In the genomic region with DNA sequence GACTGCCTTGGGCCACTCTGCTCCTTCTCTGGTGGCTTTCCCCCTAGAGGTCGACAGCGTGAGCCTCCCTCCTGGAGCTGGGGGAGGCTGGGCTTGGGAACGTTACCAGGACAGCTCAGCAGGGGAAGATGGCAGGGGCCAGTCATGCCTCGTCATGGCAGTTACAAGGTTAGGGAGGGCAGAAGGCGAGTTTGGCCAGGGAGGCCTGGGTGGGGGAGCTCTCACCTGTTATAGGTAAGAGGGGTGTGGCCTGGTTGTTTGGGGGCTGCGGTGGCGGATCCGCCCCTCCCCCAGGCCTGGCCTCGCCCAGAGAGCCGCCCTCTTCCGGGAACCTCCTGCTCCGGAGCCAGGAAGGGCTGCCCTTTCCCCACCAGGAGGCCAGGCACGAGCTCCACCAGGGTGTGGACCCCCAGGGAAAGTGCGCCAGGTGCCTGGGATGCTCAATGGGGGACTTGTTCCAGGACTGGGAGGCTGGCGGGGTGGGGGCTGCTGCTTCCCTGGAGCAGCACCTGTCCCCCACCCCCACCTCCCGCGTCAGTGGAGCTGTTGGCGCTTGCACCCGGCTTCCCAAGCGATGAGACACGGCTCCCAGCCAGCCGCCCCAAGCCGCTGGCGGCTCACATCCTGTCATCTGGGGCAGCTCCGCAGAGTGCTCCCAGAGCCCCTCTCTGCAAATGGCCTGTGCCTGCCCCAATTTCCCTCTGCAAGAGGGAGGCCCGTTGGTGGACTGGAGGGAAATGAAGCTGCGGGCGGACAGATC, we compare ENCODE assay signal across 8 cellular contexts. TPM values are rescaled to one million over a fixed set of nuclear protein-coding genes. Genes with fewer than 3 reads are reported as not detected.
DNase-seq lines count a peak whose midpoint lies in the region; ATAC-seq and TF ChIP-seq lines count a peak whose summit lies in the region.

No MANE protein-coding gene starts in this region.

- H3K4me3 Mint-ChIP-seq in T-helper 17 cell: peak overlapping the region; percentile 43
- no peak overlapping the region for H3K4me3 Mint-ChIP-seq in activated T-helper 1 cell treated with anti-CD3 and anti-CD28 coated beads, Interleukin-12 subunit alpha, Interleukin-12 subunit beta, Interleukin-2, Interleukin-4 antibody, amounts not matched to agents 30 ng/mL and 10 ng/mL and 1 ng/mL, durations not matched to agents 14 hours and 24 hours and 36 hours

- H3K4me1 ChIP-seq in right cardiac atrium (ENCODE audit: control insufficient read depth, insufficient read depth, low read length): no peaks in the 10 kb centered on the region

- H3K27ac ChIP-seq in right cardiac atrium (ENCODE audit: low read length): no peak overlapping the region

- H3K4me3 ChIP-seq in right cardiac atrium (ENCODE audit: low read length): no peak overlapping the region

- peak; percentile 27 for DNase-seq in HCEC 1CT
- DNase-seq in T-helper 17 cell: no peak
- peak in 2 of 3 donors; percentile 37 to 75 for DNase-seq in right cardiac atrium
- peak; percentile 36 for DNase-seq in retina
- no peak for DNase-seq in occipital lobe (lab: John Stamatoyannopoulos, UW)
- DNase-seq in activated CD4-positive, alpha-beta T cell treated with anti-CD3 and anti-CD28 coated beads for 48 hours: no peak
- DNase-seq in activated T-helper 1 cell treated with anti-CD3 and anti-CD28 coated beads, Interleukin-12 subunit alpha, Interleukin-12 subunit beta, Interleukin-2, Interleukin-4 antibody, amounts not matched to agents 30 ng/mL and 10 ng/mL and 1 ng/mL, durations not matched to agents 14 hours and 24 hours and 36 hours (ENCODE audit: low spot score): no peak
- DNase-seq in erythroblast (lab: John Stamatoyannopoulos, UW): no peak

- H3K9me3 Mint-ChIP-seq in activated T-helper 1 cell treated with anti-CD3 and anti-CD28 coated beads, Interleukin-12 subunit alpha, Interleukin-12 subunit beta, Interleukin-2, Interleukin-4 antibody, amounts not matched to agents 30 ng/mL and 10 ng/mL and 1 ng/mL, durations not matched to agents 14 hours and 24 hours and 36 hours: no peaks in the 10 kb centered on the region

- intact Hi-C loops in right cardiac atrium (cut with DNase I): loop anchor here in 2 of 4 donors (5.0 to 10.0 kb wide), 4 partner anchors 78 to 145 kb away; no protein-coding TSS in a partner anchor
- intact Hi-C loops in activated T-helper 1 cell treated with anti-CD3 and anti-CD28 coated beads, Interleukin-12 subunit alpha, Interleukin-12 subunit beta, Interleukin-2, Interleukin-4 antibody, amounts not matched to agents 30 ng/mL and 10 ng/mL and 1 ng/mL, durations not matched to agents 14 hours and 24 hours and 36 hours (cut with micrococcal nuclease): no loop called here

- H3K27ac Mint-ChIP-seq in T-helper 17 cell: no peak overlapping the region
- H3K27ac Mint-ChIP-seq in activated T-helper 1 cell treated with anti-CD3 and anti-CD28 coated beads, Interleukin-12 subunit alpha, Interleukin-12 subunit beta, Interleukin-2, Interleukin-4 antibody, amounts not matched to agents 30 ng/mL and 10 ng/mL and 1 ng/mL, durations not matched to agents 14 hours and 24 hours and 36 hours: no peak overlapping the region

- H3K27me3 ChIP-seq in right cardiac atrium (ENCODE audit: control insufficient read depth, insufficient read depth): no peaks in the 10 kb centered on the region

- 8% methylated on average over 28 of the region's 28 CpGs for WGBS in right cardiac atrium

- H3K36me3 Mint-ChIP-seq in T-helper 17 cell (ENCODE audit: low read depth): no peaks in the 10 kb centered on the region
- no peaks in the 10 kb centered on the region for H3K36me3 Mint-ChIP-seq in activated T-helper 1 cell treated with anti-CD3 and anti-CD28 coated beads, Interleukin-12 subunit alpha, Interleukin-12 subunit beta, Interleukin-2, Interleukin-4 antibody, amounts not matched to agents 30 ng/mL and 10 ng/mL and 1 ng/mL, durations not matched to agents 14 hours and 24 hours and 36 hours (ENCODE audit: low read depth)

- H3K4me1 Mint-ChIP-seq in T-helper 17 cell: peaks cover 2% of the 10 kb centered on the region
- H3K4me1 Mint-ChIP-seq in activated T-helper 1 cell treated with anti-CD3 and anti-CD28 coated beads, Interleukin-12 subunit alpha, Interleukin-12 subunit beta, Interleukin-2, Interleukin-4 antibody, amounts not matched to agents 30 ng/mL and 10 ng/mL and 1 ng/mL, durations not matched to agents 14 hours and 24 hours and 36 hours (ENCODE audit: low read depth): no peaks in the 10 kb centered on the region

- peaks cover 38% of the 10 kb centered on the region for H3K27me3 Mint-ChIP-seq in T-helper 17 cell
- peaks cover 11% of the 10 kb centered on the region for H3K27me3 Mint-ChIP-seq in activated T-helper 1 cell treated with anti-CD3 and anti-CD28 coated beads, Interleukin-12 subunit alpha, Interleukin-12 subunit beta, Interleukin-2, Interleukin-4 antibody, amounts not matched to agents 30 ng/mL and 10 ng/mL and 1 ng/mL, durations not matched to agents 14 hours and 24 hours and 36 hours (ENCODE audit: insufficient read depth)

- no peaks in the 10 kb centered on the region for H3K9me3 ChIP-seq in T-helper 17 cell (ENCODE audit: control insufficient read depth, low read length, poor library complexity, severe bottlenecking)
- no peaks in the 10 kb centered on the region for H3K9me3 ChIP-seq in right cardiac atrium (ENCODE audit: control insufficient read depth, low read length)

- no peak for ATAC-seq in T-helper 17 cell
- ATAC-seq in right cardiac atrium: peak; percentile 42 to 68

- TF ChIP-seq POLR2A in erythroblast (IDR thresholded peaks at IDR 0.05; ENCODE audit: low read length): no peak

RNA-seq across cellular contexts. Expression of a gene that starts 23.6 kb away (rescaled TPM):
- not detected for total RNA-seq in T-helper 17 cell
- under 1 TPM in 2 of 4 donors, not detected in 2; 0.03 to 0.22 TPM for total RNA-seq in right cardiac atrium
- 0.02 TPM for polyA plus RNA-seq in right cardiac atrium
- 0.16 TPM for total RNA-seq in occipital lobe
- total RNA-seq in activated T-helper 1 cell treated with anti-CD3 and anti-CD28 coated beads, Interleukin-12 subunit alpha, Interleukin-12 subunit beta, Interleukin-2, Interleukin-4 antibody, amounts not matched to agents 30 ng/mL and 10 ng/mL and 1 ng/mL, durations not matched to agents 14 hours and 24 hours and 36 hours: not detected in 2 replicates

Comparison
In these comparisons a context has a peak if more than half of its experiments do, and no peak if none do; other contexts are left out.
1. DNase-seq: peak in HCEC 1CT (single experiment), right cardiac atrium (2 of 3) and retina (single experiment); none in T-helper 17 cell (0 of 3), occipital lobe (single experiment), activated CD4-positive, alpha-beta T cell treated with anti-CD3 and anti-CD28 coated beads for 48 hours (single experiment), activated T-helper 1 cell treated with anti-CD3 and anti-CD28 coated beads, Interleukin-12 subunit alpha, Interleukin-12 subunit beta, Interleukin-2, Interleukin-4 antibody, amounts not matched to agents 30 ng/mL and 10 ng/mL and 1 ng/mL, durations not matched to agents 14 hours and 24 hours and 36 hours (single experiment) and erythroblast (0 of 2).